8 cellular contexts compared by ENCODE assay signal in the genomic region with DNA sequence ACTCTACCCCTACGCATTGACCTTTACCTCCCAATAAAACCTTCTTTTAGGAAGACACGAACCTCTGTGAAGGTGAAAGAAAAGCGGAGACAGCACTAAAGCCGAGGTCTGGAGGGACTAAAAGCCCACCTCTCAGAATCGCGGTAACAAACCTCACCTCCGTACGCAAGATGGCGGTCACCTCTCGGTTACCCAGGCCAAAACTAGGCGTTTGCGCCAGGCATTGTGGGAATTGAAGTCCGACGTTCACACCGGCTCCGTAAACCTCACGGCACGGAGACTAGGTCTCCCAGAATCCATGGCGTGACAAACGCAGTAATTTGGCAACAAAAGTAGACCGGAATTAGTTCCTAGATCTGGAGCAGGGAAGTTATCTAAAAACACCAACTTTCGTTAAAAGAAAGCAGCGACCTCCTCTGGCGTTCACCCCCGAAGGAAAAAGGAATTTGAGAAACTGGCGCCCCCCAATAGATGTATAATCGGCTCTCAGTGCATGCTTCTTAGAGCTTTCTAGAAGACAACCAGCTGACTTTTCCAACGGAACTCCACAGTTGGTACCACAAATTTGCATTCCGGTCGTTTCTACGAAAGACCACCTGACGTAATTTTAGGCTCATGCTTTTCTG. TPM values are rescaled to one million over a fixed set of nuclear protein-coding genes. Genes with fewer than 3 reads are reported as not detected.
DNase-seq lines count a peak whose midpoint lies in the region; ATAC-seq and TF ChIP-seq lines count a peak whose summit lies in the region.

Gene N4BP2L2, minus strand, starts transcription at position 175 of the 626 bp plus-strand sequence. CDS start 1,768 bp downstream, outside the sequence.

- H3K79me2 ChIP-seq in SU-DHL-6 (ENCODE audit: insufficient read depth, low read length): peaks cover 38% of the 10 kb centered on the region

- TF ChIP-seq CTCF in GM12865 (IDR thresholded peaks at IDR 0.05; ENCODE audit: insufficient read depth, low read depth, low read length, missing control alignments) (no peak), SU-DHL-6 (IDR thresholded peaks at IDR 0.05; ENCODE audit: insufficient read depth, low read length, poor library complexity, severe bottlenecking) (no peak), osteocyte (IDR thresholded peaks at IDR 0.05) (peak; percentile 47)

- H3K4me1 Mint-ChIP-seq in activated naive CD8-positive, alpha-beta T cell treated with anti-CD3 and anti-CD28 coated beads, Interleukin-2, amount 10 ng/mL, durations not matched to agents 7 days and 5 days: peaks cover 37% of the 10 kb centered on the region
- peaks cover 34% of the 10 kb centered on the region for H3K4me1 Mint-ChIP-seq in osteocyte (ENCODE audit: unreplicated experiment)

- H3K4me1 ChIP-seq in thymus (ENCODE audit: control insufficient read depth, insufficient read depth, low read length): peaks cover 13% of the 10 kb centered on the region

- H3K4me3 ChIP-seq in GM12865 (ENCODE audit: low read depth, low read length): peak within 1 kb of the TSS; percentile 60
- peak within 1 kb of the TSS; percentile 79 for H3K4me3 ChIP-seq in SU-DHL-6 (ENCODE audit: insufficient read depth, low read length, poor library complexity, severe bottlenecking)
- peak within 1 kb of the TSS; percentile 97 for H3K4me3 ChIP-seq in thymus (ENCODE audit: low read length)

- H3K27me3 ChIP-seq in SU-DHL-6 (ENCODE audit: low read length) (no peaks in the 10 kb centered on the region), thymus (ENCODE audit: control insufficient read depth, insufficient read depth) (no peaks in the 10 kb centered on the region)

- H3F3A ChIP-seq in SU-DHL-6 (ENCODE audit: insufficient read depth): peaks cover 4% of the 10 kb centered on the region; the same call in 1 of the 2 replicates

- intact Hi-C loops in head of caudate nucleus (cut with DNase I): loop anchor here (10.0 kb wide), 1 partner anchor 114 kb away; the partner anchor contains the start of gene N4BP2L1

- peak within 1 kb of the TSS; percentile 91 for H3K4me3 Mint-ChIP-seq in activated naive CD8-positive, alpha-beta T cell treated with anti-CD3 and anti-CD28 coated beads, Interleukin-2, amount 10 ng/mL, durations not matched to agents 7 days and 5 days
- peak within 1 kb of the TSS; percentile 93 for H3K4me3 Mint-ChIP-seq in osteocyte (ENCODE audit: unreplicated experiment)

- H3K27ac ChIP-seq in SU-DHL-6 (ENCODE audit: low read depth, low read length) (peak within 1 kb of the TSS; percentile 63), thymus (ENCODE audit: low read depth) (peak within 1 kb of the TSS; percentile 99)

- WGBS in thymus: 5% methylated on average over 32 of the region's 32 CpGs

- peak; percentile 98 for ATAC-seq in HG02759 (IDR thresholded peaks at IDR 0.05; ENCODE audit: unreplicated experiment)
- peak; percentile 95 for ATAC-seq in activated naive CD8-positive, alpha-beta T cell treated with anti-CD3 and anti-CD28 coated beads, Interleukin-2, amount 10 ng/mL, durations not matched to agents 7 days and 5 days (ENCODE audit: low read depth)

- H3K9me3 Mint-ChIP-seq in activated naive CD8-positive, alpha-beta T cell treated with anti-CD3 and anti-CD28 coated beads, Interleukin-2, amount 10 ng/mL, durations not matched to agents 7 days and 5 days: peaks cover 1% of the 10 kb centered on the region
- no peaks in the 10 kb centered on the region for H3K9me3 Mint-ChIP-seq in osteocyte (ENCODE audit: unreplicated experiment)

- POLR2A ChIA-PET in activated naive CD8-positive, alpha-beta T cell treated with anti-CD3 and anti-CD28 coated beads, Interleukin-2, amount 10 ng/mL, durations not matched to agents 7 days and 5 days (lab: Charles Lee): interaction anchor here (0.6 to 3.4 kb wide), 11 partner anchors 8 to 1338 kb away, joined by 3 to 29 read pairs (median 4); partner anchors contain the start of genes BRCA2, N4BP2L1 and ZAR1L

- no peaks in the 10 kb centered on the region for H3K9me2 ChIP-seq in SU-DHL-6 (replicated peaks; ENCODE audit: insufficient read depth, low read length)

- no peaks in the 10 kb centered on the region for H3K27me3 Mint-ChIP-seq in activated naive CD8-positive, alpha-beta T cell treated with anti-CD3 and anti-CD28 coated beads, Interleukin-2, amount 10 ng/mL, durations not matched to agents 7 days and 5 days
- H3K27me3 Mint-ChIP-seq in osteocyte (ENCODE audit: unreplicated experiment): peaks cover 3% of the 10 kb centered on the region

- H3K36me3 ChIP-seq in SU-DHL-6 (ENCODE audit: low read length) (peaks cover 19% of the 10 kb centered on the region), thymus (ENCODE audit: control insufficient read depth, insufficient read depth) (peaks cover 3% of the 10 kb centered on the region)

- H4K20me1 ChIP-seq in SU-DHL-6 (ENCODE audit: low read depth, low read length): no peaks in the 10 kb centered on the region

- H3K9ac ChIP-seq in SU-DHL-6 (ENCODE audit: low read length): peak within 1 kb of the TSS; percentile 74

- H2AFZ ChIP-seq in SU-DHL-6 (ENCODE audit: low read depth, low read length, severe bottlenecking): peak within 1 kb of the TSS; percentile 98

- DNase-seq in GM12865 (ENCODE audit: low read depth) (peak; percentile 97), NCI-H128 (lab: John Stamatoyannopoulos, UW; ENCODE audit: unreplicated experiment) (peak; percentile 78), head of caudate nucleus (peak; percentile 91 to 98 (median 96)), osteocyte (ENCODE audit: extremely low spot score, unreplicated experiment) (peak; percentile 95)
- DNase-seq in activated naive CD8-positive, alpha-beta T cell treated with anti-CD3 and anti-CD28 coated beads, Interleukin-2, amount 10 ng/mL, durations not matched to agents 7 days and 5 days: peak; percentile 83

- H3K4me2 ChIP-seq in SU-DHL-6 (ENCODE audit: low read depth, low read length, poor library complexity, severe bottlenecking): peak within 1 kb of the TSS; percentile 83

- H3K36me3 Mint-ChIP-seq in activated naive CD8-positive, alpha-beta T cell treated with anti-CD3 and anti-CD28 coated beads, Interleukin-2, amount 10 ng/mL, durations not matched to agents 7 days and 5 days: peaks cover 28% of the 10 kb centered on the region
- H3K36me3 Mint-ChIP-seq in osteocyte (ENCODE audit: unreplicated experiment): peaks cover 26% of the 10 kb centered on the region

- H3K9me3 ChIP-seq in SU-DHL-6 (ENCODE audit: insufficient read depth, low read length): no peaks in the 10 kb centered on the region
- H3K9me3 ChIP-seq in thymus (ENCODE audit: control insufficient read depth): no peaks in the 10 kb centered on the region

- H3K27ac Mint-ChIP-seq in activated naive CD8-positive, alpha-beta T cell treated with anti-CD3 and anti-CD28 coated beads, Interleukin-2, amount 10 ng/mL, durations not matched to agents 7 days and 5 days: peak within 1 kb of the TSS; percentile 97
- H3K27ac Mint-ChIP-seq in osteocyte (ENCODE audit: unreplicated experiment): peak within 1 kb of the TSS; percentile 99

RNA-seq across cellular contexts. Expression of gene N4BP2L2, which starts in this region (rescaled TPM):
- total RNA-seq in activated naive CD8-positive, alpha-beta T cell treated with anti-CD3 and anti-CD28 coated beads, Interleukin-2, amount 10 ng/mL, durations not matched to agents 7 days and 5 days: 100 to 1,000 TPM; 160 to 180 TPM
- 138 and 148 TPM in 2 replicates for total RNA-seq in osteocyte
- polyA plus RNA-seq in thymus: 137 TPM

Comparison
In these comparisons a context has a peak if more than half of its experiments do, and no peak if none do; other contexts are left out.
1. Peak in every context shown above with its lines: DNase-seq, ATAC-seq, H3K4me3 ChIP-seq and H3K27ac ChIP-seq.